Comparison of ENCODE assay signal across 8 cellular contexts in genomic region chr5:172007795-172008465, GRCh38. TPM values are rescaled to one million over a fixed set of nuclear protein-coding genes. Genes with fewer than 3 reads are reported as not detected.
A peak's percentile ranks its signal among the peaks of the same experiment; 100 is the strongest.
DNase-seq lines count a peak whose midpoint lies in the region; ATAC-seq, FAIRE-seq and TF ChIP-seq lines count a peak whose summit lies in the region.

No MANE protein-coding gene starts in this region.

- no peak overlapping the region for H3K18ac ChIP-seq in mesenchymal stem cell (ENCODE audit: low read depth in 1 of 2, low read length in 2 of 2)

- H3K9me3 ChIP-seq in A549 (no peaks in the 10 kb centered on the region), HCT116 (ENCODE audit: control insufficient read depth in 1 of 2, insufficient read depth in 1 of 2, low read depth in 1 of 2, low read length in 2 of 2) (no peaks in the 10 kb centered on the region), mesenchymal stem cell (ENCODE audit: control insufficient read depth, low read length) (no peaks in the 10 kb centered on the region)

- no peak overlapping the region for H2BK5ac ChIP-seq in mesenchymal stem cell (ENCODE audit: low read depth, low read length, poor library complexity, severe bottlenecking)

- H3K4me3 ChIP-seq in A549 (peak overlapping the region; percentile 93), HCT116 (replicated peaks in 1 of 2; ENCODE audit: low read depth in 1 of 2, low read length in 2 of 2) (peak overlapping the region; percentile 78 to 99), astrocyte of the spinal cord (ENCODE audit: low read depth, low read length) (peak overlapping the region; percentile 95), mesenchymal stem cell (ENCODE audit: insufficient read depth in 1 of 2, low read depth in 1 of 2, low read length in 2 of 2) (peak overlapping the region in 1 of 2 experiments; percentile 93)

- H3K4me1 ChIP-seq in A549 = peaks cover 25% of the 10 kb centered on the region
- H3K4me1 ChIP-seq in HCT116 (ENCODE audit: control insufficient read depth in 1 of 2, insufficient read depth in 2 of 2, low read length in 2 of 2) = peaks cover 9 to 34% of the 10 kb centered on the region in 2 experiments; a peak in 3 of 4 replicates
- H3K4me1 ChIP-seq in mesenchymal stem cell (ENCODE audit: control insufficient read depth, insufficient read depth, low read depth, low read length) = peaks cover 6% of the 10 kb centered on the region

- peaks cover 44% of the 10 kb centered on the region for H3K79me2 ChIP-seq in HCT116 (ENCODE audit: insufficient read depth, low read length)

- peaks cover 12% of the 10 kb centered on the region; the same call in 1 of the 2 replicates for H4K20me1 ChIP-seq in HCT116 (ENCODE audit: insufficient read depth)

- TF ChIP-seq RAD21 in A549 (conservative IDR thresholded peaks at IDR 0.05 in 1 of 2, IDR thresholded peaks at IDR 0.05 in 1 of 2) = no peak
- TF ChIP-seq RAD21 in HCT116 (IDR thresholded peaks at IDR 0.05; ENCODE audit: low read depth) = no peak

- TF ChIP-seq POLR2A in A549 (IDR thresholded peaks at IDR 0.05; ENCODE audit: low read length) (no peak), HCT116 (IDR thresholded peaks at IDR 0.05; ENCODE audit: borderline replicate concordance, extremely low read depth, insufficient read depth, insufficient read length) (no peak)

- H4K91ac ChIP-seq in mesenchymal stem cell (ENCODE audit: low read length) = no peak overlapping the region

- POLR2A ChIA-PET in A549 (lab: Yijun Ruan, JAX) = interaction anchor here (0.9 to 2.1 kb wide), 6 partner anchors 10 to 589 kb away, joined by 3 to 12 read pairs (median 6); partner anchors contain the start of genes STK10 and UBTD2
- POLR2A ChIA-PET in HCT116 (lab: Charles Lee) = no interaction called here

- H3K27ac ChIP-seq in A549 (peak overlapping the region; percentile 94 to 98; a peak in 5 of 6 replicates), HCT116 (ENCODE audit: low read depth, low read length) (peak overlapping the region; percentile 97; the same call in 1 of the 2 replicates), mesenchymal stem cell (ENCODE audit: low read length, poor library complexity, severe bottlenecking) (peak overlapping the region; percentile 65)

- no peak overlapping the region for H3K14ac ChIP-seq in mesenchymal stem cell (ENCODE audit: low read length in 2 of 2)

- in situ Hi-C loops in astrocyte of the spinal cord (cut with HindIII; ENCODE audit: low sequenced_read_pairs) = no loop called here
- in situ Hi-C loops in KBM-7 (cut with MboI; ENCODE audit: low pct_unique_long_range_greater_than_20kb, low sequenced_read_pairs) = no loop called here

- H2AFZ ChIP-seq in HCT116 (ENCODE audit: low read depth, low read length, poor library complexity, severe bottlenecking) (no peak overlapping the region), mesenchymal stem cell (ENCODE audit: low read depth, low read length) (no peak overlapping the region)

- no peak for ATAC-seq in A549
- ATAC-seq in HCT116 = no peak
- ATAC-seq in sciatic nerve = no peak
- no peak for ATAC-seq in GM19395 (IDR thresholded peaks at IDR 0.05; ENCODE audit: unreplicated experiment)

- no peak overlapping the region for H2AK5ac ChIP-seq in mesenchymal stem cell (ENCODE audit: low read length, severe bottlenecking)

- BruUV-seq in HCT116 (replicated peaks; lab: Mats Ljungman, UMichigan) = no TSS peak

- H2BK15ac ChIP-seq in mesenchymal stem cell (ENCODE audit: low read depth, poor library complexity, severe bottlenecking) = no peak overlapping the region

- RAD21 ChIA-PET in HCT116 (lab: Charles Lee; ENCODE audit: low non-redundant PET in 1 of 2, low total read pairs in 2 of 2, uncharacterized antibody in 2 of 2, unreplicated experiment in 2 of 2) = no interaction called here

- no peaks in the 10 kb centered on the region for H3K27me3 ChIP-seq in HCT116 (ENCODE audit: insufficient read depth, low read length)
- no peaks in the 10 kb centered on the region for H3K27me3 ChIP-seq in mesenchymal stem cell (ENCODE audit: control insufficient read depth in 1 of 2, insufficient read depth in 1 of 2, low read length in 2 of 2)

- 83% methylated on average over 16 of the region's 16 CpGs for WGBS in A549 (ENCODE audit: missing lambda C conversion rate)
- 36% methylated on average over 14 of the region's 16 CpGs for WGBS in mesenchymal stem cell

- intact Hi-C loops in HCT116 (cut with micrococcal nuclease) = loop anchor here (10.0 kb wide), 1 partner anchor 287 kb away; no protein-coding TSS in a partner anchor
- intact Hi-C loops in sciatic nerve (cut with DNase I) = no loop called here
- intact Hi-C loops in posterior cingulate gyrus (cut with DNase I) = loop anchor here (2.0 to 10.0 kb wide), 3 partner anchors 96 to 613 kb away; partner anchors contain the start of gene STK10

- no peak overlapping the region for H3K23ac ChIP-seq in mesenchymal stem cell (ENCODE audit: low read length in 2 of 2)

- H3K36me3 ChIP-seq in HCT116 (ENCODE audit: control insufficient read depth in 1 of 2, insufficient read depth in 2 of 2, low read length in 2 of 2) = no peaks in the 10 kb centered on the region
- H3K36me3 ChIP-seq in mesenchymal stem cell (ENCODE audit: control insufficient read depth in 1 of 2, insufficient read depth in 2 of 2, low read depth in 1 of 2, low read length in 2 of 2) = no peaks in the 10 kb centered on the region

- H3K4ac ChIP-seq in mesenchymal stem cell (ENCODE audit: low read depth in 1 of 2, low read length in 2 of 2) = peak overlapping the region in 1 of 2 experiments; percentile 56

- no peak for FAIRE-seq in A549 (lab: Jason Lieb, UNC)

- peak overlapping the region; percentile 92 for H3K4me2 ChIP-seq in A549
- H3K4me2 ChIP-seq in HCT116 (ENCODE audit: low read length) = peak overlapping the region; percentile 89
- H3K4me2 ChIP-seq in mesenchymal stem cell (ENCODE audit: low read length, poor library complexity, severe bottlenecking) = peak overlapping the region; percentile 58

- no peak for TF ChIP-seq CTCF in A549 (IDR thresholded peaks at IDR 0.05)
- TF ChIP-seq CTCF in HCT116 (IDR thresholded peaks at IDR 0.05 in 2 of 3, conservative IDR thresholded peaks at IDR 0.05 in 1 of 3; ENCODE audit: borderline replicate concordance in 1 of 3, insufficient read depth in 1 of 3, low read depth in 2 of 3, low read length in 2 of 3) = no peak
- TF ChIP-seq CTCF in astrocyte of the spinal cord (IDR thresholded peaks at IDR 0.05; ENCODE audit: low read depth, low read length) = no peak

- peak overlapping the region; percentile 27 for H4K8ac ChIP-seq in mesenchymal stem cell (ENCODE audit: low read length)

- H3K9ac ChIP-seq in HCT116 (ENCODE audit: low read length) (peak overlapping the region; percentile 94), mesenchymal stem cell (ENCODE audit: low read length) (peak overlapping the region; percentile 90)

- H2BK12ac ChIP-seq in mesenchymal stem cell (ENCODE audit: low read length in 2 of 2) = no peak overlapping the region

- no peaks in the 10 kb centered on the region for H3K9me2 ChIP-seq in HCT116 (ENCODE audit: insufficient read depth)

- DNase-seq in A549 (ENCODE audit: low read depth in 1 of 2, low spot score in 1 of 2) = no peak
- no peak for DNase-seq in HCT116 (ENCODE audit: low read depth, low spot score)
- DNase-seq in astrocyte of the spinal cord (ENCODE audit: low read depth, low spot score) = peak; percentile 66
- DNase-seq in mesenchymal stem cell = peak; percentile 82
- DNase-seq in sciatic nerve (ENCODE audit: low spot score) = no peak
- DNase-seq in posterior cingulate gyrus = no peak
- no peak for DNase-seq in KBM-7

- CTCF ChIA-PET in A549 (lab: Yijun Ruan, JAX) (interaction anchor here (0.6 to 3.1 kb wide), 7 partner anchors 32 to 286 kb away, joined by 3 to 30 read pairs (median 4); partner anchors contain the start of gene STK10), HCT116 (lab: Charles Lee) (interaction anchor here (1.1 to 3.8 kb wide), 2 partner anchors 96 to 181 kb away, joined by 3 to 24 read pairs; partner anchors contain the start of gene STK10)

- TF ChIP-seq EP300 in A549 (IDR thresholded peaks at IDR 0.05) = no peak

- no peak overlapping the region for H2BK120ac ChIP-seq in mesenchymal stem cell (ENCODE audit: low read depth, low read length)

- H3K79me1 ChIP-seq in mesenchymal stem cell (replicated peaks; ENCODE audit: low read length, poor library complexity, severe bottlenecking) = peaks cover 6% of the 10 kb centered on the region

TF ChIP-seq in A549, 52 proteins besides CTCF, POLR2A, EP300 and RAD21 (continues in another document):
- TF ChIP-seq RFX5 (IDR thresholded peaks at IDR 0.05) = no peak
- no peak for TF ChIP-seq RARB (CRISPR knock-in tag; IDR thresholded peaks at IDR 0.05)
- TF ChIP-seq HDAC2 (IDR thresholded peaks at IDR 0.05) = no peak
- TF ChIP-seq, protein P1, sequence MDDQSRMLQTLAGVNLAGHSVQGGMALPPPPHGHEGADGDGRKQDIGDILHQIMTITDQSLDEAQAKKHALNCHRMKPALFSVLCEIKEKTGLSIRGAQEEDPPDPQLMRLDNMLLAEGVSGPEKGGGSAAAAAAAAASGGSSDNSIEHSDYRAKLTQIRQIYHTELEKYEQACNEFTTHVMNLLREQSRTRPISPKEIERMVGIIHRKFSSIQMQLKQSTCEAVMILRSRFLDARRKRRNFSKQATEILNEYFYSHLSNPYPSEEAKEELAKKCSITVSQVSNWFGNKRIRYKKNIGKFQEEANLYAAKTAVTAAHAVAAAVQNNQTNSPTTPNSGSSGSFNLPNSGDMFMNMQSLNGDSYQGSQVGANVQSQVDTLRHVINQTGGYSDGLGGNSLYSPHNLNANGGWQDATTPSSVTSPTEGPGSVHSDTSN (IDR thresholded peaks at IDR 0.05) = no peak

TF ChIP-seq in HCT116, 20 proteins besides CTCF, POLR2A, EP300 and RAD21:
- TF ChIP-seq SIN3A (IDR thresholded peaks at IDR 0.05; ENCODE audit: low read depth) = no peak
- TF ChIP-seq EZH2 (IDR thresholded peaks at IDR 0.05) = no peak
- no peak for TF ChIP-seq ELF1 (IDR thresholded peaks at IDR 0.05; ENCODE audit: borderline replicate concordance, low read depth)

RNA-seq across cellular contexts. Expression of gene FBXW11, which starts 1.5 kb away (rescaled TPM):
- polyA plus RNA-seq in A549 (2011; rRNA removed) (80.2 and 87.4 TPM in 2 replicates), A549 (2017; fragmentation: RNase III; extraction: RNeasy Plus Mini Kit Qiagen cat#74134 plus additional on column Dnase treatment) (37.8 to 40.3 TPM (median 39.3 TPM) in 3 replicates)
- 26.5 and 31.2 TPM in 2 replicates for polyA plus RNA-seq in A549 (2012; cell fraction: cytosol; rRNA removed)
- polyA plus RNA-seq in A549 (2012; cell fraction: nucleus; rRNA removed) = 15.4 and 16.6 TPM in 2 replicates
- polyA minus RNA-seq in A549 (2011; rRNA and poly(A)+ RNA removed) = 104 and 118 TPM in 2 replicates
- total RNA-seq in HCT116 (2021; ENCODE audit: unreplicated experiment) (52.0 TPM), sciatic nerve (67.7 TPM)
- polyA plus RNA-seq in HCT116 (2012) = 25.7 and 25.8 TPM in 2 replicates
- 30.2 TPM for polyA plus RNA-seq in mesenchymal stem cell (2013, experiment 1 of 2)
- polyA plus RNA-seq in mesenchymal stem cell (2013, experiment 2 of 2) = 28.7 TPM

Comparison
In these comparisons a context has a peak if more than half of its experiments do, and no peak if none do; other contexts are left out.
1. DNase-seq: peak in astrocyte of the spinal cord (single experiment) and mesenchymal stem cell (single experiment); none in A549 (0 of 2), HCT116 (single experiment), sciatic nerve (single experiment), posterior cingulate gyrus (0 of 10) and KBM-7 (single experiment).
2. Peak in every context shown above with its lines, with median percentiles within 50 percentile points of each other: H3K27ac ChIP-seq and H3K4me2 ChIP-seq.